Comparison of ENCODE assay signal across 2 cellular contexts in the genomic region with DNA sequence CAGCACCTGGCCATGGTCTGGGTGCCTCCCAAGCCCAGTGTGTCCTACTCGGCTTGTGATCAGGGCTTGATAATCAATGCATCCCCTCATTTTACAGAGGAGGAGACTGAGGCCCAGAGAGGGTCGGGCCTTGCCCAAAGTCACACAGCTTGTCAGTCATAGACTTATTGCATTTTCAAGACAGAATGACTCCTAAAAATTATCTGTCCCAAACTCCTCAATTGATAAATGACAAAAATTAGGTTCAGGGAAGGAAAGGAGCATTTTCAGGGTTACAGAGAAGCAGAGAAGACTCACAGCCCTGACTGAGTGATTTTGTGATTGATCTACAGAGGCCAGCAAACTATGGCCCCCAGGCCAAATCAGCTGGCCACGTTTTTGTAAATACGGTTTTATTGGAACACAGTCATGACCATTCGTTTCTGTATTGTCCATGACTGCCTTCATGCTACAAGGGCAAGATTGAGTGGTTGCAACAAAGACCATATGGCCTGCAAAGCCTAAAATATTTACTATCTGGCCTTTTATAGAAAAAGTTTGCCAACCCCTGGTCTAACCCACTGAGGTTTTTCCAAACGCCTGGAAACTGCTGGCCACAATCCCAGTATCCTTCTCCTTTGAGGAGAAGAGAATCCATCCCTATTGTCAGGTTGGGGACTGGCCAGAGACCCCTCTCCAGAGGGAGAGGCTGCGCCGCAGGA.
TF ChIP-seq lines count a peak whose summit lies in the region.

No MANE protein-coding gene starts in this region.

TF ChIP-seq in IMR-90, 13 proteins besides CTCF, POLR2A, EP300 and RAD21:
- no peak for TF ChIP-seq ELK1 (IDR thresholded peaks at IDR 0.05; ENCODE audit: borderline replicate concordance, low read depth, low read length)
- no peak for TF ChIP-seq CHD1 (IDR thresholded peaks at IDR 0.05; ENCODE audit: low read depth, low read length)
- no peak for TF ChIP-seq MAFK (IDR thresholded peaks at IDR 0.05; ENCODE audit: low read depth, low read length)
- TF ChIP-seq MXI1 (IDR thresholded peaks at IDR 0.05; ENCODE audit: borderline replicate concordance, low read depth, low read length) = no peak
- no peak for TF ChIP-seq CEBPB (IDR thresholded peaks at IDR 0.05; ENCODE audit: low read depth, low read length)
- TF ChIP-seq RCOR1 (IDR thresholded peaks at IDR 0.05; ENCODE audit: insufficient replicate concordance, low read length) = no peak
- no peak for TF ChIP-seq FOS (IDR thresholded peaks at IDR 0.05; ENCODE audit: low read depth, low read length)
- TF ChIP-seq MAZ (IDR thresholded peaks at IDR 0.05; ENCODE audit: borderline replicate concordance, low read depth, low read length) = no peak
- no peak for TF ChIP-seq RFX5 (IDR thresholded peaks at IDR 0.05; ENCODE audit: low read depth, low read length)
- no peak for TF ChIP-seq NFE2L2 (IDR thresholded peaks at IDR 0.05; ENCODE audit: low read depth, low read length)
- TF ChIP-seq BHLHE40 (IDR thresholded peaks at IDR 0.05; ENCODE audit: low read depth, low read length) = no peak
- no peak for TF ChIP-seq SMC3 (IDR thresholded peaks at IDR 0.05; ENCODE audit: low read depth, low read length)
- no peak for TF ChIP-seq USF2 (IDR thresholded peaks at IDR 0.05; ENCODE audit: low read depth, low read length)

TF ChIP-seq in K562, 482 proteins besides CTCF, POLR2A, EP300 and RAD21:
- peak; percentile 63 for TF ChIP-seq RBM25 (IDR thresholded peaks at IDR 0.05; ENCODE audit: low read depth, low read length, severe bottlenecking)
- no peak for TF ChIP-seq ZNF143 (CRISPR knock-in tag; IDR thresholded peaks at IDR 0.05)
- TF ChIP-seq PHF21A (IDR thresholded peaks at IDR 0.05; ENCODE audit: borderline replicate concordance, low read depth) = no peak
- TF ChIP-seq RCOR1 (IDR thresholded peaks at IDR 0.05; ENCODE audit: borderline replicate concordance in 1 of 2, low read depth in 2 of 2, low read length in 2 of 2) = no peak
- no peak for TF ChIP-seq KLF13 (tag; IDR thresholded peaks at IDR 0.05; ENCODE audit: borderline replicate concordance, low read depth)
- peak; percentile 54 for TF ChIP-seq ZFP36 (IDR thresholded peaks at IDR 0.05; ENCODE audit: low read depth, low read length, partially characterized antibody)
